Comparison of ENCODE assay signal across 14 cellular contexts in the genomic region with DNA sequence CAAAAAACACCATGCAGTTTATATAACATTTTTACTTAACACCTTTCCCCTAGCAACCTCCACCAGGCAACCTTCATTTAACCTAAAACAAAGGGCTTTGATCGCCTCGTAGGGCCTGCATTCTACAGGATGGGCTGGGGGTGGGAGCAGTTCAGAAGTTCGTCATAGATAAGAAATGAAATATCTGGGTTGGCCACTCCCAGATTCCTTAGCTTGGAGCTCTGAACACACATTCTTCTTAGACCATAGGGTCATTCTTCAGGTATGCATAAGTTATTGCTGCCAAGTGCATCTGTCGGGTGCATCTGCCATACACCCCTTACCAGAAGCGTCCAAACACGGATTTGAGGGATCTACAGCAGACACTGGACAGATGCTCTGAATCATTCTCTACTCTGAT. TPM values are rescaled to one million over a fixed set of nuclear protein-coding genes. Genes with fewer than 3 reads are reported as not detected.
DNase-seq lines count a peak whose midpoint lies in the region; ATAC-seq, FAIRE-seq and TF ChIP-seq lines count a peak whose summit lies in the region.
"Had no signal": no experiment of that assay in that cellular context is flagged by ENCODE, and none has a peak within 500 bp of the region (broad histone marks: within the 10 kb centered on the region; RNA-seq: fewer than 3 reads in every experiment).

No MANE protein-coding gene starts in this region.

- no peak for TF ChIP-seq POLR2A in GM12891 (IDR thresholded peaks at IDR 0.05; ENCODE audit: low read depth, low read length)

- no peaks in the 10 kb centered on the region for H3K27me3 ChIP-seq in RWPE2 (ENCODE audit: insufficient read depth, poor library complexity, severe bottlenecking)

- H3K4me3 ChIP-seq in RWPE2 (ENCODE audit: severe bottlenecking) (no peak overlapping the region), fibroblast of mammary gland (ENCODE audit: control insufficient read depth, low read depth, low read length) (no peak overlapping the region), retinal pigment epithelial cell (ENCODE audit: low read length) (no peak overlapping the region)

- peak; percentile 74 for ATAC-seq in RWPE2 (ENCODE audit: low read depth)

- TF ChIP-seq CTCF in RWPE2 (IDR thresholded peaks at IDR 0.05; ENCODE audit: poor library complexity, severe bottlenecking) = no peak
- TF ChIP-seq CTCF in fibroblast of mammary gland (conservative IDR thresholded peaks at IDR 0.05; ENCODE audit: control insufficient read depth, insufficient read depth, low read depth, low read length) = no peak
- no peak for TF ChIP-seq CTCF in retinal pigment epithelial cell (conservative IDR thresholded peaks at IDR 0.05; ENCODE audit: low read depth, low read length)

- peaks cover 60% of the 10 kb centered on the region for H3K4me1 ChIP-seq in RWPE2 (ENCODE audit: insufficient read depth, poor library complexity, severe bottlenecking)

- DNase-seq in ELR (ENCODE audit: low read depth) (peak; percentile 88), RWPE2 (ENCODE audit: low spot score) (peak; percentile 91), fibroblast of mammary gland (ENCODE audit: low read depth) (peak; percentile 57), retinal pigment epithelial cell (ENCODE audit: low read depth) (peak; percentile 76), COR-L47 (lab: John Stamatoyannopoulos, UW) (no peak), DMS153 (lab: John Stamatoyannopoulos, UW) (no peak), GM12891 (ENCODE audit: insufficient read length, low spot score) (no peak)
- no peak for DNase-seq in activated CD8-positive, alpha-beta memory T cell treated with anti-CD3 and anti-CD28 coated beads, Interleukin-2, amount 50 U/mL, for 4 hours
- DNase-seq: activated CD4-positive, alpha-beta T cell treated with anti-CD3 and anti-CD28 coated beads, Interleukin-2, amount 50 U/mL, for 4 hours; CD4-positive, alpha-beta T cell; KBM-7; NCI-H2081 treated with DMSO at 0.1 percent for 48 hours; retina; substantia nigra had no signal

- FAIRE-seq in GM12891 (lab: Jason Lieb, UNC) = no peak

- H3K9me3 ChIP-seq in RWPE2 (ENCODE audit: severe bottlenecking) = no peaks in the 10 kb centered on the region

- H3K27ac ChIP-seq in RWPE2 (ENCODE audit: poor library complexity, severe bottlenecking) = peak overlapping the region; percentile 100

- peaks cover 46% of the 10 kb centered on the region for H3K36me3 ChIP-seq in RWPE2 (ENCODE audit: low read depth)

TF ChIP-seq in GM12891, 5 proteins besides CTCF, POLR2A, EP300 and RAD21:
- TF ChIP-seq SPI1 (IDR thresholded peaks at IDR 0.05; ENCODE audit: low read depth, low read length) = no peak
- no peak for TF ChIP-seq TAF1 (IDR thresholded peaks at IDR 0.05; ENCODE audit: low read depth, low read length)
- no peak for TF ChIP-seq PAX5 (IDR thresholded peaks at IDR 0.05; ENCODE audit: insufficient read depth, low read length, severe bottlenecking)
- no peak for TF ChIP-seq POU2F2 (IDR thresholded peaks at IDR 0.05; ENCODE audit: low read depth, low read length)
- TF ChIP-seq POLR2AphosphoS5 (IDR thresholded peaks at IDR 0.05; ENCODE audit: low read depth, low read length) = no peak

RNA-seq across cellular contexts. Expression of gene SLC22A5, which starts 4.3 kb away (rescaled TPM):
- polyA plus RNA-seq in GM12891 (2012; ENCODE audit: low read depth, missing spikeins) = 0.33 TPM

Comparison
In these comparisons a context has a peak if more than half of its experiments do, and no peak if none do; other contexts are left out.
1. DNase-seq: peak in ELR (single experiment), RWPE2 (single experiment), fibroblast of mammary gland (single experiment) and retinal pigment epithelial cell (single experiment); none in COR-L47 (single experiment), DMS153 (single experiment), activated CD8-positive, alpha-beta memory T cell treated with anti-CD3 and anti-CD28 coated beads, Interleukin-2, amount 50 U/mL, for 4 hours (single experiment) and GM12891 (single experiment).